Comparison of ENCODE assay signal across 2 cellular contexts in the genomic region with DNA sequence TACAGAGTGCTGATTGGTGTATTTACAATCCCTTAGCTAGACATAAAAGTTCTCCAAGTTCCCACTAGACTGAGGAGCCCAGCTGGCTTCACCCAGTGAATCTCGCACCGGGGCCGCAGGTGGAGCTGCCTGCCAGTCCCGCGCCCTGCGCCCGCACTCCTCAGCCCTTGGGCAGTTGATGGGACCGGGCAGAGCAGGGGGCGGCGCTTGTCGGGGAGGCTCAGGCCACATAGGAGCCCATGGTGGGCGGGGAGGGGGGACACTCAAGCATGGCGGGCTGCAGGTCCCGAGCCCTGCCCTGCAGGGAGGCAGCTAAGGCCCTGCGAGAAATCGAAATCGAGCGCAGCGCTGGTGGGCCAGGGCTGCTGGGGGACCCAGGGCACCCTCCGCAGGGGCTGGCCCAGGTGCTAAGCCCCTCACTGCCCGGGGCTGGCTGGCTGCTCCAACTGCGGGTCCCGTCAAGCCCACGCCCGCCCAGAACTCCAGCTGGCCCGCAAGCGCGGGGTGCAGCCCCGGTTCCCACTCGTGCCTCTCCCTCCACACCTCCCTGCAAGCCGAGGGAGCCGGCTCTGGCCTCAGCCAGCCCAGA. TPM values are rescaled to one million over a fixed set of nuclear protein-coding genes. Genes with fewer than 3 reads are reported as not detected.
"Had no signal": no experiment of that assay in that cellular context is flagged by ENCODE, and none has a peak within 500 bp of the region (broad histone marks: within the 10 kb centered on the region; RNA-seq: fewer than 3 reads in every experiment).

No MANE protein-coding gene starts in this region.

RNA-seq across cellular contexts. Expression of gene CHRNA1, which starts 54.8 kb away (rescaled TPM):
- total RNA-seq: MCF 10A, NCI-H460 had no signal
